Comparison of ENCODE assay signal across 18 cellular contexts in the genomic region with DNA sequence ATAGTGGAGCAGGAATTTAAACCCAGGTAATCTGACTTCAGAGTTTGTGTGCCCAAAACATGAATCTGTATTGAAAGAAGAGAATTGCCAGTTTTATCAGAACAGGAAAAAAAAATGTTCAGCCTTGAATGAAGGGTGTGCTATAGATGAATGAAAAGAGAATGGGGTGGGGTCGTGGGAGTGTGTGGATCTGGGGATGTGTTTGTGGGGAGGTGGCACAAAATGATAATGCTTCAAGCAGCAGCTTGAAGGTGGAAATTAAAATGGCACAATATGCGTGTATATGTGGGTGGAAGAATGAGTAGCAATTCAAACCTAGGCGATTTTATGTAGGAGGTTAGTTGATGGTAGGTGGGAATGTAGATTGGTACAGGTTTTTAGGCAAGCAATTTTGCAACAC.
"Had no signal": no experiment of that assay in that cellular context is flagged by ENCODE, and none has a peak within 500 bp of the region (broad histone marks: within the 10 kb centered on the region; RNA-seq: fewer than 3 reads in every experiment).

No MANE protein-coding gene starts in this region.

- DNase-seq: colonic mucosa; cortex of kidney; dermis blood vessel endothelial cell; dorsolateral prefrontal cortex; effector CD4-positive, alpha-beta T cell; effector CD8-positive, alpha-beta T cell; effector memory CD4-positive, alpha-beta T cell; effector memory CD8-positive, alpha-beta T cell; endodermal cell; erythroblast; esophagus squamous epithelium; foreskin fibroblast; foreskin keratinocyte; foreskin melanocyte; gastrocnemius medialis; glutamatergic neuron; heart left ventricle; heart right ventricle had no signal
